Comparison of ENCODE assay signal across 18 cellular contexts in the genomic region with DNA sequence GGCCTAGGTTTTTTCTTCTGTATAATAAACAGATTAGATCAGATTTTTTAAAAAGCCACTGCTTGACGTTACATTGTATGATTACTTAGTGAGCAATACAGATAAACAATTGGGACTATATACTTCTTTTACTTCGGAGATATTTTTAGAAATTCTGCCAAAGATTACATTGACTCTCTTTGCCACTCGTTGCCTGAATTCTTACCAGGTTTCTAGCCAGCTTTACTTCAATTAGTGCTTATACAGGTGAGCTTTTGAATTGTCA.
DNase-seq lines count a peak whose midpoint lies in the region; ATAC-seq and TF ChIP-seq lines count a peak whose summit lies in the region.
"Had no signal": no experiment of that assay in that cellular context is flagged by ENCODE, and none has a peak within 500 bp of the region (broad histone marks: within the 10 kb centered on the region; RNA-seq: fewer than 3 reads in every experiment).

No MANE protein-coding gene starts in this region.

- H3K27me3 ChIP-seq in heart left ventricle (no peaks in the 10 kb centered on the region), RWPE2 (ENCODE audit: insufficient read depth, poor library complexity, severe bottlenecking) (no peaks in the 10 kb centered on the region), foreskin keratinocyte (no peaks in the 10 kb centered on the region), smooth muscle cell (ENCODE audit: low read depth) (no peaks in the 10 kb centered on the region), Karpas-422 (ENCODE audit: low read length) (no peaks in the 10 kb centered on the region)
- H3K27me3 ChIP-seq: BLaER1 treated with 17β-estradiol and CSF1 and Interleukin-3, amounts not matched to agents 10 nM and 100 nM had no signal

- H3K27ac ChIP-seq in heart left ventricle = peak overlapping the region in 11 of 12 donors; percentile 1 to 74 (median 37)
- peak overlapping the region; percentile 80 for H3K27ac ChIP-seq in RWPE2 (ENCODE audit: poor library complexity, severe bottlenecking)
- H3K27ac ChIP-seq in foreskin keratinocyte = peak overlapping the region; percentile 60
- peak overlapping the region; percentile 70 for H3K27ac ChIP-seq in smooth muscle cell (ENCODE audit: low read depth)
- no peak overlapping the region for H3K27ac ChIP-seq in Karpas-422 (ENCODE audit: low read length)
- H3K27ac ChIP-seq: A549; BLaER1 treated with 17β-estradiol and CSF1 and Interleukin-3, amounts not matched to agents 10 nM and 100 nM; RWPE1 had no signal

- no peaks in the 10 kb centered on the region for H3F3A ChIP-seq in smooth muscle cell (ENCODE audit: low read depth)

- TF ChIP-seq CTCF in heart left ventricle (IDR thresholded peaks at IDR 0.05) (no peak), RWPE2 (IDR thresholded peaks at IDR 0.05; ENCODE audit: poor library complexity, severe bottlenecking) (no peak), foreskin keratinocyte (conservative IDR thresholded peaks at IDR 0.05) (no peak), smooth muscle cell (IDR thresholded peaks at IDR 0.05; ENCODE audit: borderline replicate concordance, insufficient read depth, poor library complexity, severe bottlenecking) (no peak)

- H2AFZ ChIP-seq in smooth muscle cell (ENCODE audit: low read depth) = no peak overlapping the region
- no peak overlapping the region for H2AFZ ChIP-seq in Karpas-422 (ENCODE audit: low read length)

- H3K36me3 ChIP-seq in heart left ventricle (peaks cover 0 to 30% (median 8%) of the 10 kb centered on the region in 9 donors), RWPE2 (ENCODE audit: low read depth) (peaks cover 23% of the 10 kb centered on the region), smooth muscle cell (ENCODE audit: low read depth) (peaks cover 6% of the 10 kb centered on the region), Karpas-422 (ENCODE audit: insufficient read depth, low read length) (peaks cover 10% of the 10 kb centered on the region; the same call in 1 of the 2 replicates)
- H3K36me3 ChIP-seq: thoracic aorta had no signal

- H3K9me2 ChIP-seq in Karpas-422 (replicated peaks; ENCODE audit: insufficient read depth, low read length) = no peaks in the 10 kb centered on the region

- H3K79me2 ChIP-seq in smooth muscle cell (ENCODE audit: low read depth) (no peaks in the 10 kb centered on the region), Karpas-422 (ENCODE audit: low read length) (peaks cover 76% of the 10 kb centered on the region)

- 45 to 56% (median 50%) methylated on average over 3 of the region's 3 CpGs for WGBS in heart left ventricle, 4 donors
- WGBS in smooth muscle cell (ENCODE audit: low lambda C conversion rate) = 84% methylated on average over 3 of the region's 3 CpGs

- intact Hi-C loops in heart left ventricle (cut with DNase I) (loop anchor here in 3 of 10 donors (10.0 kb wide), 1 partner anchor 86 kb away; a partner anchor contains a TSS), Right ventricle myocardium inferior (cut with DNase I) (loop anchor here (5.0 to 10.0 kb wide), 2 partner anchors 44 to 654 kb away; a partner anchor contains a TSS)

- H3K9me3 ChIP-seq in heart left ventricle (no peaks in the 10 kb centered on the region), RWPE2 (ENCODE audit: severe bottlenecking) (no peaks in the 10 kb centered on the region), smooth muscle cell (replicated peaks; ENCODE audit: low read depth) (no peaks in the 10 kb centered on the region), Karpas-422 (ENCODE audit: low read length) (no peaks in the 10 kb centered on the region)
- H3K9me3 ChIP-seq: A549; BLaER1 treated with 17β-estradiol and CSF1 and Interleukin-3, amounts not matched to agents 10 nM and 100 nM; thoracic aorta had no signal

- H3K4me1 ChIP-seq in heart left ventricle = peaks cover 0 to 64% (median 36%) of the 10 kb centered on the region in 12 donors
- peaks cover 36% of the 10 kb centered on the region for H3K4me1 ChIP-seq in RWPE2 (ENCODE audit: insufficient read depth, poor library complexity, severe bottlenecking)
- peaks cover 40% of the 10 kb centered on the region for H3K4me1 ChIP-seq in foreskin keratinocyte
- no peaks in the 10 kb centered on the region for H3K4me1 ChIP-seq in smooth muscle cell (ENCODE audit: low read depth)
- H3K4me1 ChIP-seq in Karpas-422 (ENCODE audit: low read length) = peaks cover 20% of the 10 kb centered on the region
- H3K4me1 ChIP-seq: A549; BLaER1 treated with 17β-estradiol and CSF1 and Interleukin-3, amounts not matched to agents 10 nM and 100 nM had no signal

- H4K20me1 ChIP-seq in smooth muscle cell (ENCODE audit: low read depth) = peaks cover 16% of the 10 kb centered on the region
- H4K20me1 ChIP-seq in Karpas-422 (ENCODE audit: insufficient read depth, low read depth, low read length) = no peaks in the 10 kb centered on the region

- H3K4me2 ChIP-seq in smooth muscle cell = peak overlapping the region; percentile 29
- no peak overlapping the region for H3K4me2 ChIP-seq in Karpas-422 (ENCODE audit: low read depth, low read length, poor library complexity, severe bottlenecking)
- H3K4me2 ChIP-seq: A549; BLaER1 treated with 17β-estradiol and CSF1 and Interleukin-3, amounts not matched to agents 10 nM and 100 nM had no signal

- H3K9ac ChIP-seq in smooth muscle cell (ENCODE audit: low read depth) (no peak overlapping the region), Karpas-422 (ENCODE audit: low read length) (no peak overlapping the region)
- H3K9ac ChIP-seq: BLaER1 treated with 17β-estradiol and CSF1 and Interleukin-3, amounts not matched to agents 10 nM and 100 nM had no signal

- no peak for TF ChIP-seq POLR2A in heart left ventricle (IDR thresholded peaks at IDR 0.05)

- DNase-seq in heart left ventricle = no peak
- no peak for DNase-seq in Right ventricle myocardium inferior (ENCODE audit: missing footprints)
- DNase-seq in RWPE2 (ENCODE audit: low spot score) = no peak
- DNase-seq in foreskin keratinocyte = no peak
- DNase-seq in smooth muscle cell (lab: John Stamatoyannopoulos, UW; ENCODE audit: unreplicated experiment) = no peak
- DNase-seq in hypothalamus (lab: John Stamatoyannopoulos, UW) = no peak
- no peak for DNase-seq in Karpas-422
- DNase-seq: activated CD4-positive, alpha-beta T cell treated with anti-CD3 and anti-CD28 coated beads for 36 hours; dermis blood vessel endothelial cell; foreskin melanocyte; NCI-H1417 treated with DMSO at 0.1 percent for 48 hours; NCI-H526 treated with DMSO at 0.1 percent for 48 hours; stimulated activated CD8-positive, alpha-beta memory T cell treated with anti-CD3 and anti-CD28 coated beads, Interleukin-4, amount 100 ng/mL, for 48 hours had no signal

- no peak overlapping the region for H3K4me3 ChIP-seq in heart left ventricle
- no peak overlapping the region for H3K4me3 ChIP-seq in RWPE2 (ENCODE audit: severe bottlenecking)
- no peak overlapping the region for H3K4me3 ChIP-seq in smooth muscle cell
- H3K4me3 ChIP-seq in Karpas-422 (ENCODE audit: low read length) = no peak overlapping the region
- H3K4me3 ChIP-seq: A549; BLaER1 treated with 17β-estradiol and CSF1 and Interleukin-3, amounts not matched to agents 10 nM and 100 nM; thoracic aorta had no signal

- ATAC-seq in heart left ventricle = no peak
- no peak for ATAC-seq in Right ventricle myocardium inferior
- no peak for ATAC-seq in RWPE2 (ENCODE audit: low read depth)
- no peak for ATAC-seq in foreskin keratinocyte
- no peak for ATAC-seq in activated CD4-positive, CD25-positive, alpha-beta regulatory T cell treated with anti-CD3 and anti-CD28 coated beads, Interleukin-2, amount 50 U/mL, for 24 hours
- ATAC-seq: A549; activated CD4-positive, alpha-beta T cell treated with anti-CD3 and anti-CD28 coated beads for 36 hours had no signal
